Comparison of ENCODE assay signal across 8 cellular contexts in genomic region chr22:20437253-20438065, GRCh38. TPM values are rescaled to one million over a fixed set of nuclear protein-coding genes. Genes with fewer than 3 reads are reported as not detected.
A peak's percentile ranks its signal among the peaks of the same experiment; 100 is the strongest.
DNase-seq lines count a peak whose midpoint lies in the region; ATAC-seq and TF ChIP-seq lines count a peak whose summit lies in the region.

TSS of gene SCARF2 (minus strand) at chr22:20437825. CDS start at chr22:20437754, 71 bp downstream.

- H3K27ac ChIP-seq in iPS DF 6.9 (ENCODE audit: low read length) = no peak within 1 kb of the TSS
- H3K27ac ChIP-seq in sigmoid colon = peak within 1 kb of the TSS; percentile 73 to 91 (median 82)

- peaks cover 44% of the 10 kb centered on the region for H3K27me3 Mint-ChIP-seq in activated T-cell treated with anti-CD3 and anti-CD28 coated beads, Interleukin-2, amount 50 U/mL, for 4 hours (ENCODE audit: low read depth)
- H3K27me3 Mint-ChIP-seq in activated naive CD8-positive, alpha-beta T cell treated with anti-CD3 and anti-CD28 coated beads for 36 hours = peaks cover 50% of the 10 kb centered on the region

- no peak within 1 kb of the TSS for H3K27ac Mint-ChIP-seq in activated naive CD8-positive, alpha-beta T cell treated with anti-CD3 and anti-CD28 coated beads for 36 hours

- H3K36me3 ChIP-seq in iPS DF 6.9 (ENCODE audit: control insufficient read depth, insufficient read depth, low read length) (no peaks in the 10 kb centered on the region), sigmoid colon (peaks cover 0 to 10% (median 4%) of the 10 kb centered on the region in 4 donors)

- WGBS in iPS DF 6.9 (ENCODE audit: insufficient coverage, insufficient read length) = no CpG with 5 or more reads among the region's 87 CpGs
- WGBS in sigmoid colon, 2 donors = 1% methylated on average over 87 of the region's 87 CpGs

- no peaks in the 10 kb centered on the region for H3K9me3 ChIP-seq in iPS DF 6.9 (ENCODE audit: control insufficient read depth, insufficient read depth, low read length)
- no peaks in the 10 kb centered on the region for H3K9me3 ChIP-seq in sigmoid colon

- H3K4me1 Mint-ChIP-seq in activated T-cell treated with anti-CD3 and anti-CD28 coated beads, Interleukin-2, amount 50 U/mL, for 4 hours (ENCODE audit: low read depth) = peaks cover 11% of the 10 kb centered on the region
- peaks cover 8% of the 10 kb centered on the region for H3K4me1 Mint-ChIP-seq in activated naive CD8-positive, alpha-beta T cell treated with anti-CD3 and anti-CD28 coated beads for 36 hours

- no peak for TF ChIP-seq EP300 in sigmoid colon (IDR thresholded peaks at IDR 0.05)

- H3K4me3 ChIP-seq in iPS DF 6.9 (ENCODE audit: low read length) (peak within 1 kb of the TSS; percentile 42; the same call in 1 of the 2 replicates), sigmoid colon (peak within 1 kb of the TSS; percentile 55 to 61 (median 58))

- ATAC-seq in activated T-cell treated with anti-CD3 and anti-CD28 coated beads, Interleukin-2, amount 50 U/mL, for 4 hours = peak; percentile 20 to 33
- ATAC-seq in GM21619 (IDR thresholded peaks at IDR 0.05; ENCODE audit: unreplicated experiment) = no peak

- intact Hi-C loops in sigmoid colon (cut with DNase I) = loop anchor here (5.0 kb wide), 1 partner anchor 60 kb away; the partner anchor contains the start of gene KLHL22

- H3K9me3 Mint-ChIP-seq in activated T-cell treated with anti-CD3 and anti-CD28 coated beads, Interleukin-2, amount 50 U/mL, for 4 hours = no peaks in the 10 kb centered on the region
- no peaks in the 10 kb centered on the region for H3K9me3 Mint-ChIP-seq in activated naive CD8-positive, alpha-beta T cell treated with anti-CD3 and anti-CD28 coated beads for 36 hours

- H3K36me3 Mint-ChIP-seq in activated T-cell treated with anti-CD3 and anti-CD28 coated beads, Interleukin-2, amount 50 U/mL, for 4 hours (ENCODE audit: insufficient read depth) = no peaks in the 10 kb centered on the region
- no peaks in the 10 kb centered on the region for H3K36me3 Mint-ChIP-seq in activated naive CD8-positive, alpha-beta T cell treated with anti-CD3 and anti-CD28 coated beads for 36 hours

- H3K4me3 Mint-ChIP-seq in activated T-cell treated with anti-CD3 and anti-CD28 coated beads, Interleukin-2, amount 50 U/mL, for 4 hours = peak within 1 kb of the TSS; percentile 74
- peak within 1 kb of the TSS; percentile 70 for H3K4me3 Mint-ChIP-seq in activated naive CD8-positive, alpha-beta T cell treated with anti-CD3 and anti-CD28 coated beads for 36 hours

- TF ChIP-seq CTCF in sigmoid colon (IDR thresholded peaks at IDR 0.05) = no peak

- DNase-seq in activated T-cell treated with anti-CD3 and anti-CD28 coated beads, Interleukin-2, amount 50 U/mL, for 4 hours = no peak
- DNase-seq in activated T-cell treated with anti-CD3 and anti-CD28 coated beads, Interleukin-2, amount 50 U/mL, for 48 hours = no peak
- DNase-seq in activated naive CD8-positive, alpha-beta T cell treated with anti-CD3 and anti-CD28 coated beads for 36 hours = no peak
- DNase-seq in iPS DF 6.9 (ENCODE audit: low read depth, low spot score) (no peak), sigmoid colon (peak; percentile 84), RPMI8226 (no peak), midbrain (lab: John Stamatoyannopoulos, UW) (no peak)

- H3K4me1 ChIP-seq in iPS DF 6.9 (ENCODE audit: control insufficient read depth, insufficient read depth, low read length) (peaks cover 2% of the 10 kb centered on the region), sigmoid colon (peaks cover 0 to 41% (median 35%) of the 10 kb centered on the region in 4 donors)

- TF ChIP-seq POLR2A in sigmoid colon (IDR thresholded peaks at IDR 0.05) = no peak

- H3K27me3 ChIP-seq in iPS DF 6.9 (ENCODE audit: control insufficient read depth, insufficient read depth, low read length) = peaks cover 16% of the 10 kb centered on the region
- peaks cover 0 to 21% (median 0%) of the 10 kb centered on the region in 3 donors for H3K27me3 ChIP-seq in sigmoid colon

RNA-seq across cellular contexts. Expression of gene SCARF2, which starts in this region (rescaled TPM):
- total RNA-seq in activated T-cell treated with anti-CD3 and anti-CD28 coated beads, Interleukin-2, amount 50 U/mL, for 4 hours = under 1 TPM; 0.24 to 0.46 (median 0.37) TPM
- under 1 TPM; 0.14 to 0.16 TPM for total RNA-seq in activated naive CD8-positive, alpha-beta T cell treated with anti-CD3 and anti-CD28 coated beads for 36 hours
- 10 to 100 TPM in 3 of 4 donors, 1 to 10 TPM in 1; 6.4 to 12.8 (median 10.4) TPM for total RNA-seq in sigmoid colon
- 1 to 10 TPM in 1 of 3 donors, under 1 TPM in 2; under 0.01 to 1.9 (median 0.46) TPM for polyA plus RNA-seq in sigmoid colon

Comparison
In these comparisons a context has a peak if more than half of its experiments do, and no peak if none do; other contexts are left out.
1. RNA of gene SCARF2 (total RNA-seq): 6.4 to 12.8 TPM in sigmoid colon; 0.24 to 0.46 TPM in activated T-cell treated with anti-CD3 and anti-CD28 coated beads, Interleukin-2, amount 50 U/mL, for 4 hours and 0.14 to 0.16 TPM in activated naive CD8-positive, alpha-beta T cell treated with anti-CD3 and anti-CD28 coated beads for 36 hours; every median in the first group is over 4 times any median in the second.
2. Peak in ATAC-seq in activated T-cell treated with anti-CD3 and anti-CD28 coated beads, Interleukin-2, amount 50 U/mL, for 4 hours; RNA of the gene not detected or under 1 TPM.